1 cellular context compared by ENCODE assay signal in the genomic region with DNA sequence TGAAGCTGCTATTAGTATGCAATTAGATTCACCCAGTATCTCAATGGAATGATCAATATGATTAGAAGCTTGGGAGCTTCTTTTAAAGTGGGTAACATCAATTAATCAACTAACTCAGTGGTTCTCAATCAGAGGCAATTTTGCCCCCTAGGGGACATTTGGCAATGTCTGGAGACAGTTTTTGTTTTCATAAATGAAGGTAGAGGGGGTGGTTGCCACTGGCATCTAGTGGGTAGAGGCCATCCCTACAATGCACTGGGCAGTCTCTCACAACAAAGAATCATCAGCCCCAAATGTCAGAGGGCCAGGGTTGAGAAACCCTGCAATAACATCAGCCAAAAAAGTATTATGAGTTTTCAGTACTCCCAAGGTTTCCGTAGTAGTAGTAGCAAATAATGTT.
A peak's percentile ranks its signal among the peaks of the same experiment; 100 is the strongest.
TF ChIP-seq lines count a peak whose summit lies in the region.

No MANE protein-coding gene starts in this region.

TF ChIP-seq in K562, 482 proteins besides CTCF, POLR2A, EP300 and RAD21:
- no peak for TF ChIP-seq ZKSCAN8 (CRISPR knock-in tag; IDR thresholded peaks at IDR 0.05)
- TF ChIP-seq, protein P1, sequence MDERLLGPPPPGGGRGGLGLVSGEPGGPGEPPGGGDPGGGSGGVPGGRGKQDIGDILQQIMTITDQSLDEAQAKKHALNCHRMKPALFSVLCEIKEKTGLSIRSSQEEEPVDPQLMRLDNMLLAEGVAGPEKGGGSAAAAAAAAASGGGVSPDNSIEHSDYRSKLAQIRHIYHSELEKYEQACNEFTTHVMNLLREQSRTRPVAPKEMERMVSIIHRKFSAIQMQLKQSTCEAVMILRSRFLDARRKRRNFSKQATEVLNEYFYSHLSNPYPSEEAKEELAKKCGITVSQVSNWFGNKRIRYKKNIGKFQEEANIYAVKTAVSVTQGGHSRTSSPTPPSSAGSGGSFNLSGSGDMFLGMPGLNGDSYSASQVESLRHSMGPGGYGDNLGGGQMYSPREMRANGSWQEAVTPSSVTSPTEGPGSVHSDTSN (CRISPR knock-in tag; IDR thresholded peaks at IDR 0.05; ENCODE audit: low read depth), result no peak
- TF ChIP-seq, protein P1 (tag; conservative IDR thresholded peaks at IDR 0.05; ENCODE audit: low read depth), result 0 out of 2 replicates have a peak, but pooled peaks have one; percentile 27
- no peak for TF ChIP-seq CC2D1A (IDR thresholded peaks at IDR 0.05)
- TF ChIP-seq ZNF76 (CRISPR knock-in tag; IDR thresholded peaks at IDR 0.05; ENCODE audit: borderline replicate concordance), result no peak
- no peak for TF ChIP-seq HLTF (IDR thresholded peaks at IDR 0.05)
